Comparison of ENCODE assay signal across 9 cellular contexts in genomic region chr10:95767884-95768556, GRCh38. TPM values are rescaled to one million over a fixed set of nuclear protein-coding genes. Genes with fewer than 3 reads are reported as not detected.
A peak's percentile ranks its signal among the peaks of the same experiment; 100 is the strongest.
DNase-seq lines count a peak whose midpoint lies in the region; ATAC-seq and TF ChIP-seq lines count a peak whose summit lies in the region.
"Had no signal": no experiment of that assay in that cellular context is flagged by ENCODE, and none has a peak within 500 bp of the region (broad histone marks: within the 10 kb centered on the region; RNA-seq: fewer than 3 reads in every experiment).

No MANE protein-coding gene starts in this region.

- TF ChIP-seq EP300 in stomach (IDR thresholded peaks at IDR 0.05) (no peak), sigmoid colon (IDR thresholded peaks at IDR 0.05) (no peak)

- no peaks in the 10 kb centered on the region for H3K9me3 ChIP-seq in stomach
- H3K9me3 ChIP-seq in sigmoid colon = no peaks in the 10 kb centered on the region

- no peaks in the 10 kb centered on the region for H3K36me3 ChIP-seq in stomach
- no peaks in the 10 kb centered on the region for H3K36me3 ChIP-seq in sigmoid colon

- H3K27me3 Mint-ChIP-seq in T-helper 2 cell treated with Interferon-gamma antibody and Interleukin-4, amounts not matched to agents 5 μg/mL and 100 μg/mL, for 36 hours (ENCODE audit: low read depth) = peaks cover 6% of the 10 kb centered on the region
- H3K27me3 Mint-ChIP-seq in Calu3 (ENCODE audit: unreplicated experiment) = no peaks in the 10 kb centered on the region
- H3K27me3 Mint-ChIP-seq in progenitor cell of endocrine pancreas = no peaks in the 10 kb centered on the region

- H3K36me3 Mint-ChIP-seq in T-helper 2 cell treated with Interferon-gamma antibody and Interleukin-4, amounts not matched to agents 5 μg/mL and 100 μg/mL, for 36 hours (ENCODE audit: low read depth) = peaks cover 38% of the 10 kb centered on the region
- H3K36me3 Mint-ChIP-seq in Calu3 (ENCODE audit: insufficient read depth, unreplicated experiment) (no peaks in the 10 kb centered on the region), progenitor cell of endocrine pancreas (ENCODE audit: insufficient read depth) (no peaks in the 10 kb centered on the region)
- H3K36me3 Mint-ChIP-seq: natural killer cell had no signal

- BruUV-seq in Calu3 (replicated peaks; lab: Mats Ljungman, UMichigan) = no TSS peak

- H3K4me1 Mint-ChIP-seq in T-helper 2 cell treated with Interferon-gamma antibody and Interleukin-4, amounts not matched to agents 5 μg/mL and 100 μg/mL, for 36 hours (ENCODE audit: low read depth) = peaks cover 13% of the 10 kb centered on the region
- H3K4me1 Mint-ChIP-seq in Calu3 (ENCODE audit: low read depth, unreplicated experiment) (no peaks in the 10 kb centered on the region), progenitor cell of endocrine pancreas (ENCODE audit: low read depth) (no peaks in the 10 kb centered on the region)
- H3K4me1 Mint-ChIP-seq: natural killer cell had no signal

- no peak overlapping the region for H3K4me3 ChIP-seq in choroid plexus epithelial cell (ENCODE audit: low read depth, low read length)
- no peak overlapping the region for H3K4me3 ChIP-seq in stomach
- H3K4me3 ChIP-seq in sigmoid colon = no peak overlapping the region

- peak; percentile 30 for DNase-seq in T-helper 2 cell treated with Interferon-gamma antibody and Interleukin-4, amounts not matched to agents 5 μg/mL and 100 μg/mL, for 36 hours (ENCODE audit: low spot score)
- DNase-seq in T-helper 2 cell (no peak), choroid plexus epithelial cell (ENCODE audit: low read depth) (peak; percentile 85), stomach (no peak), Calu3 (no peak), progenitor cell of endocrine pancreas (ENCODE audit: low spot score, unreplicated experiment) (no peak), sigmoid colon (no peak)
- DNase-seq: natural killer cell had no signal

- intact Hi-C loops in stomach (cut with DNase I; ENCODE audit: low total_unique reads) (no loop called here), Calu3 (cut with micrococcal nuclease; ENCODE audit: unreplicated experiment) (no loop called here), sigmoid colon (cut with DNase I) (no loop called here)

- no peak for TF ChIP-seq POLR2A in stomach (IDR thresholded peaks at IDR 0.05)
- TF ChIP-seq POLR2A in sigmoid colon (IDR thresholded peaks at IDR 0.05) = no peak

- H3K4me3 Mint-ChIP-seq in T-helper 2 cell treated with Interferon-gamma antibody and Interleukin-4, amounts not matched to agents 5 μg/mL and 100 μg/mL, for 36 hours = no peak overlapping the region
- H3K4me3 Mint-ChIP-seq in Calu3 (ENCODE audit: low read depth, unreplicated experiment) (no peak overlapping the region), progenitor cell of endocrine pancreas (ENCODE audit: low read depth) (no peak overlapping the region)
- H3K4me3 Mint-ChIP-seq: natural killer cell had no signal

- H3K27ac Mint-ChIP-seq in T-helper 2 cell treated with Interferon-gamma antibody and Interleukin-4, amounts not matched to agents 5 μg/mL and 100 μg/mL, for 36 hours = no peak overlapping the region
- H3K27ac Mint-ChIP-seq in Calu3 (ENCODE audit: unreplicated experiment) (no peak overlapping the region), progenitor cell of endocrine pancreas (no peak overlapping the region)
- H3K27ac Mint-ChIP-seq: natural killer cell had no signal

- CTCF ChIA-PET in Calu3 (lab: Charles Lee) = interaction anchor here (0.7 kb wide), 1 partner anchor 131 kb away, joined by 3 read pairs; no protein-coding TSS in a partner anchor

- peak; percentile 84 for ATAC-seq in HG03175 (IDR thresholded peaks at IDR 0.05; ENCODE audit: unreplicated experiment)

- H3K9me3 Mint-ChIP-seq in T-helper 2 cell treated with Interferon-gamma antibody and Interleukin-4, amounts not matched to agents 5 μg/mL and 100 μg/mL, for 36 hours = peaks cover 15% of the 10 kb centered on the region
- H3K9me3 Mint-ChIP-seq in Calu3 (ENCODE audit: low read depth, unreplicated experiment) (peaks cover 5% of the 10 kb centered on the region), progenitor cell of endocrine pancreas (ENCODE audit: low read depth) (no peaks in the 10 kb centered on the region)
- H3K9me3 Mint-ChIP-seq: natural killer cell had no signal

- TF ChIP-seq CTCF in choroid plexus epithelial cell (conservative IDR thresholded peaks at IDR 0.05; ENCODE audit: low read depth, low read length) (no peak), stomach (IDR thresholded peaks at IDR 0.05) (no peak), Calu3 (IDR thresholded peaks at IDR 0.05; ENCODE audit: unreplicated experiment) (no peak), progenitor cell of endocrine pancreas (IDR thresholded peaks at IDR 0.05; ENCODE audit: unreplicated experiment) (no peak), sigmoid colon (IDR thresholded peaks at IDR 0.05) (no peak)

- H3K4me1 ChIP-seq in stomach = peaks cover 0 to 10% (median 5%) of the 10 kb centered on the region in 4 donors
- H3K4me1 ChIP-seq in sigmoid colon = peaks cover 0 to 10% (median 2%) of the 10 kb centered on the region in 4 donors

- H3K27me3 ChIP-seq in stomach = no peaks in the 10 kb centered on the region
- H3K27me3 ChIP-seq in sigmoid colon = no peaks in the 10 kb centered on the region

- H3K27ac ChIP-seq in stomach (peak overlapping the region in 3 of 5 donors; percentile 37 to 71 (median 57)), sigmoid colon (peak overlapping the region in 2 of 4 donors; percentile 38 to 50)

RNA-seq across cellular contexts. Expression of gene ENTPD1, which starts 12.1 kb away (rescaled TPM):
- 10 to 100 TPM in 4 of 5 donors, 1 to 10 TPM in 1; 4.5 to 56.7 (median 14.0) TPM for total RNA-seq in stomach
- polyA plus RNA-seq in stomach = 1 to 10 TPM; 3.7 to 6.0 (median 3.8) TPM
- 0.92 and 2.2 TPM in 2 replicates for total RNA-seq in Calu3 (2022)
- total RNA-seq in progenitor cell of endocrine pancreas = 0.29 TPM in 1 of 2 replicates, not detected in the other
- total RNA-seq in sigmoid colon = 100 to 1,000 TPM in 1 of 4 donors, 10 to 100 TPM in 3; 18.5 to 112 (median 24.1) TPM
- polyA plus RNA-seq in sigmoid colon = 10 to 100 TPM in 1 of 3 donors, 1 to 10 TPM in 2; 5.4 to 12.0 (median 9.9) TPM

Comparison
In these comparisons a context has a peak if more than half of its experiments do, and no peak if none do; other contexts are left out.
1. DNase-seq: peak in T-helper 2 cell treated with Interferon-gamma antibody and Interleukin-4, amounts not matched to agents 5 μg/mL and 100 μg/mL, for 36 hours (single experiment) and choroid plexus epithelial cell (single experiment); none in T-helper 2 cell (0 of 5), stomach (single experiment), Calu3 (single experiment), progenitor cell of endocrine pancreas (single experiment) and sigmoid colon (single experiment).